ENCODE assay signal across 33 cellular contexts in genomic region chr11:2106583-2107209, GRCh38. TPM values are rescaled to one million over a fixed set of nuclear protein-coding genes. Genes with fewer than 3 reads are reported as not detected.
"Had no signal": no experiment of that assay in that cellular context is flagged by ENCODE, and none has a peak within 500 bp of the region (broad histone marks: within the 10 kb centered on the region; RNA-seq: fewer than 3 reads in every experiment).

No MANE protein-coding gene starts in this region.

- H3K27me3 ChIP-seq: colonic mucosa, gastrocnemius medialis had no signal

- H3K4me1 ChIP-seq: colonic mucosa, left lung had no signal

- DNase-seq: colonic mucosa; cortex of kidney; effector CD8-positive, alpha-beta T cell; effector memory CD8-positive, alpha-beta T cell; endodermal cell; erythroblast; esophagus squamous epithelium; foreskin fibroblast; foreskin melanocyte; gastrocnemius medialis; glutamatergic neuron; head of caudate nucleus; heart right ventricle; hippocampal formation; left cardiac atrium; left lung; left ventricle myocardium superior; lower lobe of right lung; mesenchymal stem cell; mucosa of descending colon; naive B cell had no signal

- H3K27ac ChIP-seq: colonic mucosa, epithelial cell of prostate, esophagus squamous epithelium, heart right ventricle, left lung, lower lobe of right lung had no signal

- H3K4me3 ChIP-seq: colonic mucosa, esophagus squamous epithelium, gastrocnemius medialis, heart right ventricle, left lung, lower lobe of right lung, mucosa of descending colon had no signal

- H3K9me3 ChIP-seq: colonic mucosa, esophagus squamous epithelium, gastrocnemius medialis, heart right ventricle, left lung, lower lobe of right lung, mucosa of descending colon had no signal

- H3K36me3 ChIP-seq: colonic mucosa, esophagus squamous epithelium, gastrocnemius medialis, heart right ventricle, left lung, lower lobe of right lung had no signal

- FAIRE-seq: endometrium, islet of Langerhans, keratinocyte had no signal

RNA-seq across cellular contexts. Expression of gene IGF2, which starts 32.5 kb away (rescaled TPM):
- polyA plus RNA-seq: keratinocyte had no signal

RNA-seq across cellular contexts. Expression of gene INS, which starts 54.3 kb away (rescaled TPM):
- total RNA-seq: dermis microvascular lymphatic vessel endothelial cell, endodermal cell, esophagus mucosa, esophagus squamous epithelium, gastrocnemius medialis, glomerular endothelial cell, kidney epithelial cell, left cardiac atrium, left lung, left ventricle myocardium superior, lower leg skin, lower lobe of right lung, lung microvascular endothelial cell, mesothelial cell of epicardium, mucosa of descending colon, myocyte had no signal
- polyA plus RNA-seq: keratinocyte had no signal
